ENCODE assay signal across 8 cellular contexts in genomic region chr15:43225201-43225949, GRCh38. TPM values are rescaled to one million over a fixed set of nuclear protein-coding genes. Genes with fewer than 3 reads are reported as not detected.
DNase-seq lines count a peak whose midpoint lies in the region; ATAC-seq and TF ChIP-seq lines count a peak whose summit lies in the region.

No MANE protein-coding gene starts in this region.

- peak; percentile 58 to 65 (median 64) for TF ChIP-seq CTCF in nephron (IDR thresholded peaks at IDR 0.05; ENCODE audit: unreplicated experiment in 3 of 3)

- CTCF ChIA-PET in CD8-positive, alpha-beta memory T cell (lab: Charles Lee), result interaction anchor here (0.6 to 7.9 kb wide), 20 partner anchors 9 to 227 kb away, joined by 3 to 66 read pairs (median 4); no protein-coding TSS in a partner anchor

- peak in 3 of 5 donors; percentile 50 to 58 (median 56) for DNase-seq in CD8-positive, alpha-beta memory T cell
- DNase-seq in HAP-1 (ENCODE audit: low spot score in 2 of 2) (peak; percentile 62 to 67), NCI-H82 (lab: John Stamatoyannopoulos, UW) (peak; percentile 74), activated T-cell treated with anti-CD3 and anti-CD28 coated beads for 4 hours (peak; percentile 25), fibroblast of peridontal ligament (ENCODE audit: extremely low read depth) (peak; percentile 78), aorta (no peak)

- POLR2A ChIA-PET in CD8-positive, alpha-beta memory T cell (lab: Charles Lee), result no interaction called here

- no peaks in the 10 kb centered on the region for H3K27me3 ChIP-seq in CD8-positive, alpha-beta memory T cell (ENCODE audit: insufficient read depth, low read length, poor library complexity, severe bottlenecking)
- H3K27me3 ChIP-seq in HAP-1 (ENCODE audit: low read depth), result no peaks in the 10 kb centered on the region
- no peaks in the 10 kb centered on the region for H3K27me3 ChIP-seq in aorta (ENCODE audit: control insufficient read depth in 1 of 2, insufficient read depth in 2 of 2, low read length in 1 of 2)

- no peaks in the 10 kb centered on the region for H3K36me3 Mint-ChIP-seq in CD8-positive, alpha-beta memory T cell
- H3K36me3 Mint-ChIP-seq in nephron (ENCODE audit: low read depth), result no peaks in the 10 kb centered on the region

- ATAC-seq in aorta (ENCODE audit: low FRiP score) (peak; percentile 78), HG03025 (IDR thresholded peaks at IDR 0.05; ENCODE audit: low FRiP score, unreplicated experiment) (no peak)

- H3K27ac Mint-ChIP-seq in CD8-positive, alpha-beta memory T cell, result peak overlapping the region in 1 of 8 donors; percentile 66
- H3K27ac Mint-ChIP-seq in nephron, result no peak overlapping the region

- H3K9me3 ChIP-seq in CD8-positive, alpha-beta memory T cell (ENCODE audit: low read length), result no peaks in the 10 kb centered on the region
- H3K9me3 ChIP-seq in HAP-1 (no peaks in the 10 kb centered on the region), aorta (ENCODE audit: control insufficient read depth, low read length) (no peaks in the 10 kb centered on the region)

- intact Hi-C loops in aorta (cut with DNase I), result loop anchor here (2.0 kb wide), 2 partner anchors 59 to 61 kb away; no protein-coding TSS in a partner anchor

- H3K4me3 Mint-ChIP-seq in CD8-positive, alpha-beta memory T cell, result peak overlapping the region in 3 of 7 donors; percentile 9 to 63 (median 25)
- no peak overlapping the region for H3K4me3 Mint-ChIP-seq in nephron

- in situ Hi-C loops in HAP-1 (cut with MboI; ENCODE audit: low sequenced_read_pairs), result no loop called here

- H3K4me3 ChIP-seq in CD8-positive, alpha-beta memory T cell (ENCODE audit: low read length), result no peak overlapping the region
- no peak overlapping the region for H3K4me3 ChIP-seq in HAP-1
- no peak overlapping the region for H3K4me3 ChIP-seq in aorta (ENCODE audit: low read length in 2 of 2)

- peaks cover 6 to 8% (median 6%) of the 10 kb centered on the region in 3 donors for H3K4me1 Mint-ChIP-seq in CD8-positive, alpha-beta memory T cell
- H3K4me1 Mint-ChIP-seq in nephron, result no peaks in the 10 kb centered on the region

- H3K36me3 ChIP-seq in CD8-positive, alpha-beta memory T cell (ENCODE audit: insufficient read depth, low read length), result no peaks in the 10 kb centered on the region
- no peaks in the 10 kb centered on the region for H3K36me3 ChIP-seq in HAP-1 (replicated peaks)
- H3K36me3 ChIP-seq in aorta (ENCODE audit: control insufficient read depth in 1 of 2, insufficient read depth in 2 of 2, low read length in 1 of 2), result no peaks in the 10 kb centered on the region

- no peaks in the 10 kb centered on the region for H3K4me1 ChIP-seq in CD8-positive, alpha-beta memory T cell (ENCODE audit: insufficient read depth, low read length)
- H3K4me1 ChIP-seq in HAP-1, result no peaks in the 10 kb centered on the region
- H3K4me1 ChIP-seq in aorta (ENCODE audit: control insufficient read depth in 1 of 2, insufficient read depth in 2 of 2, low read length in 2 of 2), result no peaks in the 10 kb centered on the region

- H3K27ac ChIP-seq in CD8-positive, alpha-beta memory T cell (ENCODE audit: low read depth, low read length), result no peak overlapping the region
- no peak overlapping the region for H3K27ac ChIP-seq in aorta (ENCODE audit: low read depth in 1 of 2, low read length in 2 of 2)

- H3K9me3 Mint-ChIP-seq in CD8-positive, alpha-beta memory T cell, result no peaks in the 10 kb centered on the region
- no peaks in the 10 kb centered on the region for H3K9me3 Mint-ChIP-seq in nephron

- WGBS in aorta, 2 donors, result 44% methylated on average over 16 of the region's 16 CpGs

- peaks cover 19 to 31% of the 10 kb centered on the region in 2 donors for H3K27me3 Mint-ChIP-seq in CD8-positive, alpha-beta memory T cell
- H3K27me3 Mint-ChIP-seq in nephron (ENCODE audit: low read depth), result peaks cover 29% of the 10 kb centered on the region

RNA-seq across cellular contexts. Expression of gene EPB42, which starts 4.6 kb away (rescaled TPM):
- total RNA-seq in CD8-positive, alpha-beta memory T cell, result not detected
- polyA plus RNA-seq in CD8-positive, alpha-beta memory T cell, result not detected
- under 1 TPM in 1 of 2 donors, not detected in 1; 0.60 TPM for total RNA-seq in aorta
- polyA plus RNA-seq in aorta, result not detected

RNA-seq across cellular contexts. Expression of gene CCNDBP1, which starts 40.2 kb away (rescaled TPM):
- total RNA-seq in CD8-positive, alpha-beta memory T cell, result 10 to 100 TPM; 61.8 to 63.2 TPM
- polyA plus RNA-seq in CD8-positive, alpha-beta memory T cell, result 204 TPM
- 10 to 100 TPM; 60.7 to 68.7 TPM for total RNA-seq in aorta
- 10 to 100 TPM; 82.8 to 90.3 TPM for polyA plus RNA-seq in aorta

RNA-seq across cellular contexts. Expression of gene TGM5, which starts 41.4 kb away (rescaled TPM):
- under 1 TPM in 1 of 2 experiments, not detected in 1; 0.18 TPM for total RNA-seq in CD8-positive, alpha-beta memory T cell
- not detected for polyA plus RNA-seq in CD8-positive, alpha-beta memory T cell
- total RNA-seq in aorta, result under 1 TPM in 1 of 2 donors, not detected in 1; 0.84 TPM
- not detected for polyA plus RNA-seq in aorta

Comparison
In these comparisons a context has a peak if more than half of its experiments do, and no peak if none do; other contexts are left out.
1. DNase-seq: peak in CD8-positive, alpha-beta memory T cell (3 of 5), HAP-1 (2 of 2), NCI-H82 (single experiment), activated T-cell treated with anti-CD3 and anti-CD28 coated beads for 4 hours (single experiment) and fibroblast of peridontal ligament (single experiment); none in aorta (0 of 2).